Comparison of ENCODE assay signal across 2 cellular contexts in the genomic region with DNA sequence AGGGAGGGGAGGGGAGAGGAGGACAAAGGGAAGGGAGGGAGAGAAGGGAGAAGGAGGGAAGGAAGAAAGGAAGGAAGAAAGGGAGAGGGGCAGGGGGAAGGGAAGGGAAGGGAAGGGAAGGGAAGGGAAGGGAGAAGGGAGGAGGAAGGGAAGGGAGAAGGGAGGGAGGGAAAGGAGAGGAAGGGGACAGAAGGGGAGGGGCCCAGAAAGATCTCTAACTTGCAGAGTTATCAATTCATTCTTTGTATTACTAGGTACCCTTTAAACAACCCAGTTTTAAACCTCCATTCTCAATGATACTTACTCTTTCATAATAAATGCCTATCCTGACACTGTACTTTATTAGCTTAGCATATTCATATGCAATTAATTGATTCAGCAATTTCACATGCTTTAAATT.
TF ChIP-seq lines count a peak whose summit lies in the region.

No MANE protein-coding gene starts in this region.

TF ChIP-seq in K562, 482 proteins besides CTCF, POLR2A, EP300 and RAD21:
- TF ChIP-seq PCBP2 (IDR thresholded peaks at IDR 0.05; ENCODE audit: low read depth, low read length, poor library complexity, severe bottlenecking) (peak; percentile 74), HNRNPK (IDR thresholded peaks at IDR 0.05; ENCODE audit: low read depth, low read length, poor library complexity, severe bottlenecking) (peak; percentile 82), ATF7 (IDR thresholded peaks at IDR 0.05) (no peak), PCBP1 (IDR thresholded peaks at IDR 0.05; ENCODE audit: low read depth, low read length, poor library complexity, severe bottlenecking) (peak; percentile 46)
- TF ChIP-seq, protein P1, sequence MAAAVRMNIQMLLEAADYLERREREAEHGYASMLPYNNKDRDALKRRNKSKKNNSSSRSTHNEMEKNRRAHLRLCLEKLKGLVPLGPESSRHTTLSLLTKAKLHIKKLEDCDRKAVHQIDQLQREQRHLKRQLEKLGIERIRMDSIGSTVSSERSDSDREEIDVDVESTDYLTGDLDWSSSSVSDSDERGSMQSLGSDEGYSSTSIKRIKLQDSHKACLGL (CRISPR knock-in tag; IDR thresholded peaks at IDR 0.05; ENCODE audit: borderline replicate concordance, poor library complexity, severe bottlenecking) = no peak

TF ChIP-seq in H1, 55 proteins besides CTCF, POLR2A, EP300 and RAD21:
- TF ChIP-seq SP1 (IDR thresholded peaks at IDR 0.05; ENCODE audit: low read depth, low read length) = no peak
- no peak for TF ChIP-seq RNF2 (IDR thresholded peaks at IDR 0.05; ENCODE audit: borderline replicate concordance, low read depth, low read length, missing control alignments, poor library complexity, severe bottlenecking)
- no peak for TF ChIP-seq CREB1 (IDR thresholded peaks at IDR 0.05)
- TF ChIP-seq, protein P2, sequence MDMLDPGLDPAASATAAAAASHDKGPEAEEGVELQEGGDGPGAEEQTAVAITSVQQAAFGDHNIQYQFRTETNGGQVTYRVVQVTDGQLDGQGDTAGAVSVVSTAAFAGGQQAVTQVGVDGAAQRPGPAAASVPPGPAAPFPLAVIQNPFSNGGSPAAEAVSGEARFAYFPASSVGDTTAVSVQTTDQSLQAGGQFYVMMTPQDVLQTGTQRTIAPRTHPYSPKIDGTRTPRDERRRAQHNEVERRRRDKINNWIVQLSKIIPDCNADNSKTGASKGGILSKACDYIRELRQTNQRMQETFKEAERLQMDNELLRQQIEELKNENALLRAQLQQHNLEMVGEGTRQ (IDR thresholded peaks at IDR 0.05; ENCODE audit: low read length) = no peak
- no peak for TF ChIP-seq KDM1A (IDR thresholded peaks at IDR 0.05; ENCODE audit: borderline replicate concordance, low read length)
- no peak for TF ChIP-seq NANOG (IDR thresholded peaks at IDR 0.05; ENCODE audit: insufficient read depth, low read depth, low read length, poor library complexity, severe bottlenecking)
